In the genomic region with DNA sequence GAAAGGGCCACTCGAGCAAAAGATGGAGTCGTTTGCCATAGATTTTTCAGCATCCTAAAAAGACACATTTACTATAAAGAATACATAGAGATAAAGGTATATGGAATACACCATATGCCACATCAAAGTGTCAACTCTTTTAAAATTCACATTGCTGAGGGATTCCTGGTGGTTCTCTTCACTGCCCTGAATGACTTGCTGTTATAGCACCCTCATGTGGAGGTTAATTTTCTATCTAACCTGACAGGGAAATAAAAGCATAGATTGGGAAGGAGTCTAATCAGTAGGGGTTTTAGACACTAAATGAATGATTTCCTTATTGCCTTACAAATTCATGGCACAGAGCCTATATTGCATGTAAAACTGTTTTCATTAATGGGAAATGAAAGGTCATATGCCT, we compare ENCODE assay signal across 8 cellular contexts. TPM values are rescaled to one million over a fixed set of nuclear protein-coding genes. Genes with fewer than 3 reads are reported as not detected.
DNase-seq lines count a peak whose midpoint lies in the region; TF ChIP-seq lines count a peak whose summit lies in the region.

No MANE protein-coding gene starts in this region.

- peaks cover 2% of the 10 kb centered on the region for H3K27me3 Mint-ChIP-seq in brain
- peaks cover 13% of the 10 kb centered on the region for H3K27me3 Mint-ChIP-seq in osteocyte (ENCODE audit: unreplicated experiment)
- H3K27me3 Mint-ChIP-seq in T-helper 2 cell treated with Interferon-gamma antibody and Interleukin-4, amounts not matched to agents 5 μg/mL and 100 μg/mL, for 36 hours (ENCODE audit: low read depth), result peaks cover 16% of the 10 kb centered on the region

- TF ChIP-seq CTCF in brain (conservative IDR thresholded peaks at IDR 0.05), result peak; percentile 43 to 57
- peak; percentile 34 for TF ChIP-seq CTCF in osteocyte (IDR thresholded peaks at IDR 0.05)
- TF ChIP-seq CTCF in transverse colon (IDR thresholded peaks at IDR 0.05), result no peak

- H3K4me1 Mint-ChIP-seq in brain, result no peaks in the 10 kb centered on the region
- no peaks in the 10 kb centered on the region for H3K4me1 Mint-ChIP-seq in osteocyte (ENCODE audit: unreplicated experiment)
- H3K4me1 Mint-ChIP-seq in T-helper 2 cell treated with Interferon-gamma antibody and Interleukin-4, amounts not matched to agents 5 μg/mL and 100 μg/mL, for 36 hours (ENCODE audit: low read depth), result no peaks in the 10 kb centered on the region

- no peaks in the 10 kb centered on the region for H3K4me1 ChIP-seq in transverse colon
- H3K4me1 ChIP-seq in effector memory CD4-positive, alpha-beta T cell (ENCODE audit: control insufficient read depth, insufficient read depth, low read length, poor library complexity, severe bottlenecking), result no peaks in the 10 kb centered on the region

- H3K27ac ChIP-seq in transverse colon, result no peak overlapping the region
- no peak overlapping the region for H3K27ac ChIP-seq in effector memory CD4-positive, alpha-beta T cell (ENCODE audit: insufficient read depth, low read length, poor library complexity, severe bottlenecking)

- no peak overlapping the region for H3K4me3 ChIP-seq in transverse colon
- no peak overlapping the region for H3K4me3 ChIP-seq in effector memory CD4-positive, alpha-beta T cell (ENCODE audit: insufficient read depth, low read depth, low read length, poor library complexity, severe bottlenecking)

- in situ Hi-C loops in transverse colon (cut with MboI; ENCODE audit: low pct_ligation_motif_present in 1 of 4, low pct_unique_long_range_greater_than_20kb in 1 of 4, low sequenced_read_pairs in 3 of 4), result no loop called here

- H3K9me3 Mint-ChIP-seq in brain (no peaks in the 10 kb centered on the region), osteocyte (ENCODE audit: unreplicated experiment) (no peaks in the 10 kb centered on the region)
- no peaks in the 10 kb centered on the region for H3K9me3 Mint-ChIP-seq in T-helper 2 cell treated with Interferon-gamma antibody and Interleukin-4, amounts not matched to agents 5 μg/mL and 100 μg/mL, for 36 hours

- H3K36me3 ChIP-seq in transverse colon, result no peaks in the 10 kb centered on the region
- H3K36me3 ChIP-seq in effector memory CD4-positive, alpha-beta T cell (ENCODE audit: control insufficient read depth, insufficient read depth, low read length), result no peaks in the 10 kb centered on the region

- H3K27ac Mint-ChIP-seq in brain, result no peak overlapping the region
- no peak overlapping the region for H3K27ac Mint-ChIP-seq in osteocyte (ENCODE audit: unreplicated experiment)
- no peak overlapping the region for H3K27ac Mint-ChIP-seq in T-helper 2 cell treated with Interferon-gamma antibody and Interleukin-4, amounts not matched to agents 5 μg/mL and 100 μg/mL, for 36 hours

- H3K9me3 ChIP-seq in transverse colon, result no peaks in the 10 kb centered on the region
- H3K9me3 ChIP-seq in effector memory CD4-positive, alpha-beta T cell (ENCODE audit: control insufficient read depth, low read length), result no peaks in the 10 kb centered on the region

- WGBS in transverse colon (ENCODE audit: low coverage in 1 of 2), 2 donors, result 56 to 66% methylated on average over 2 of the region's 2 CpGs

- DNase-seq in NCI-H345 (lab: John Stamatoyannopoulos, UW), result peak; percentile 26
- no peak for DNase-seq in NCI-H345 treated with DMSO at 0.1 percent for 48 hours (lab: John Stamatoyannopoulos, UW; ENCODE audit: unreplicated experiment)
- DNase-seq in NCI-H1417 (lab: John Stamatoyannopoulos, UW), result peak in 2 of 3 experiments; percentile 22 to 66
- no peak for DNase-seq in osteocyte (ENCODE audit: extremely low spot score, unreplicated experiment)
- DNase-seq in transverse colon, result no peak
- no peak for DNase-seq in T-helper 2 cell treated with Interferon-gamma antibody and Interleukin-4, amounts not matched to agents 5 μg/mL and 100 μg/mL, for 36 hours (ENCODE audit: low spot score)
- no peak for DNase-seq in effector memory CD4-positive, alpha-beta T cell

- no peak for TF ChIP-seq EP300 in transverse colon (IDR thresholded peaks at IDR 0.05; ENCODE audit: low read depth)

- TF ChIP-seq POLR2A in transverse colon (IDR thresholded peaks at IDR 0.05), result no peak

- no peaks in the 10 kb centered on the region for H3K27me3 ChIP-seq in transverse colon
- no peaks in the 10 kb centered on the region for H3K27me3 ChIP-seq in effector memory CD4-positive, alpha-beta T cell (replicated peaks; ENCODE audit: control insufficient read depth, insufficient read depth, low read length, poor library complexity, severe bottlenecking)

- H3K4me3 Mint-ChIP-seq in brain (no peak overlapping the region), osteocyte (ENCODE audit: unreplicated experiment) (no peak overlapping the region)
- H3K4me3 Mint-ChIP-seq in T-helper 2 cell treated with Interferon-gamma antibody and Interleukin-4, amounts not matched to agents 5 μg/mL and 100 μg/mL, for 36 hours, result no peak overlapping the region

- H3K36me3 Mint-ChIP-seq in brain (no peaks in the 10 kb centered on the region), osteocyte (ENCODE audit: unreplicated experiment) (no peaks in the 10 kb centered on the region)
- no peaks in the 10 kb centered on the region for H3K36me3 Mint-ChIP-seq in T-helper 2 cell treated with Interferon-gamma antibody and Interleukin-4, amounts not matched to agents 5 μg/mL and 100 μg/mL, for 36 hours (ENCODE audit: low read depth)

- intact Hi-C loops in transverse colon (cut with DNase I; ENCODE audit: low total_unique reads), result no loop called here

RNA-seq across cellular contexts. Expression of a gene that starts 25.9 kb away (rescaled TPM):
- polyA plus RNA-seq in brain (ENCODE audit: insufficient read depth, low read depth, low replicate concordance), result not detected
- total RNA-seq in osteocyte, result not detected in 2 replicates
- total RNA-seq in transverse colon, result under 1 TPM in 2 of 4 donors, not detected in 2; under 0.01 to 0.16 TPM

Comparison
In these comparisons a context has a peak if more than half of its experiments do, and no peak if none do; other contexts are left out.
1. DNase-seq: peak in NCI-H345 (single experiment) and NCI-H1417 (2 of 3); none in NCI-H345 treated with DMSO at 0.1 percent for 48 hours (single experiment), osteocyte (single experiment), transverse colon (single experiment), T-helper 2 cell treated with Interferon-gamma antibody and Interleukin-4, amounts not matched to agents 5 μg/mL and 100 μg/mL, for 36 hours (single experiment) and effector memory CD4-positive, alpha-beta T cell (0 of 3).
2. CTCF ChIP-seq: peak in brain (2 of 2) and osteocyte (single experiment); none in transverse colon (0 of 5).